8 cellular contexts compared by ENCODE assay signal in the genomic region with DNA sequence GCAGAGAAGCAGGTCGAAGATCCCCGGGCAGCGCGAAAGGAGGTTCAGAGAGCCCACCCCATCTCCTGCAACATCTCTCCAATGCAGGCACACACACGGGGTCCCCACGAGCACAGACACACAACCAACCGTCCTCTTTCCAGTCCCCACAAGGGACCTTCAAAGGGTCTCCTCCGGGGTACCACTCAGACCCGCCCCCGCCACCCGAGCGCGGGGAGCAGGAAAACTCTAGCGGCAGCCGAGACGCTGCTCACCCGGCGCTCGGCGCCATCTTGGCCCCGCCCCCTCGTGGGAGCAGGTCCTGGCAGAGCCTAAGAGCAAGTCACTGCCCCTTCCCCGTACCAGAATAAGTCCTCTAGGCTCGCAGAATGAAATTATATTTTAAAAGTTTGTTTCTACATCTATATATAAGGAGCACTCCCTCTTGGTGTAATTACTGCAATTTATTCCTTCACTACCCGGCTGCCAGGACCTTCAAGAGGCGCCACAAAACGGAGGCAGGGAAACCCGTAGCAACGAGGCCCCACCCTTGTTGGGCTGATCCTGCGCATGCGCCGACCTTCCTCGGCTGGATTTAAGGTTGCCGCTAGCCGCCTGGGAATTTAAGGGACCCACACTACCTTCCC. TPM values are rescaled to one million over a fixed set of nuclear protein-coding genes. Genes with fewer than 3 reads are reported as not detected.
A peak's percentile ranks its signal among the peaks of the same experiment; 100 is the strongest.
DNase-seq lines count a peak whose midpoint lies in the region; ATAC-seq and TF ChIP-seq lines count a peak whose summit lies in the region.

A gene with protein sequence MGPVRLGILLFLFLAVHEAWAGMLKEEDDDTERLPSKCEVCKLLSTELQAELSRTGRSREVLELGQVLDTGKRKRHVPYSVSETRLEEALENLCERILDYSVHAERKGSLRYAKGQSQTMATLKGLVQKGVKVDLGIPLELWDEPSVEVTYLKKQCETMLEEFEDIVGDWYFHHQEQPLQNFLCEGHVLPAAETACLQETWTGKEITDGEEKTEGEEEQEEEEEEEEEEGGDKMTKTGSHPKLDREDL (plus strand): TSS at position 560 of the 626 bp plus-strand sequence. CDS start 111 bp downstream, outside the sequence.
A gene (minus strand): TSS at position 284 of the 626 bp plus-strand sequence. CDS start 5,149 bp downstream, outside the sequence.

- peak within 1 kb of the TSS; percentile 94 for H3K4me3 Mint-ChIP-seq in activated naive CD4-positive, alpha-beta T cell treated with anti-CD3 and anti-CD28 coated beads, Interleukin-2, amount 50 U/mL, for 24 hours

- H3K27me3 Mint-ChIP-seq in activated naive CD4-positive, alpha-beta T cell treated with anti-CD3 and anti-CD28 coated beads, Interleukin-2, amount 50 U/mL, for 24 hours, result no peaks in the 10 kb centered on the region

- peaks cover 26% of the 10 kb centered on the region for H3K79me2 ChIP-seq in osteoblast (ENCODE audit: insufficient read depth, low read length)

- H3K9me3 ChIP-seq in osteoblast (ENCODE audit: low read depth, low read length), result no peaks in the 10 kb centered on the region
- no peaks in the 10 kb centered on the region for H3K9me3 ChIP-seq in thoracic aorta

- peak within 1 kb of the TSS; percentile 94 for H2AFZ ChIP-seq in osteoblast (ENCODE audit: low read length)

- peaks cover 32% of the 10 kb centered on the region for H3K4me1 Mint-ChIP-seq in activated naive CD4-positive, alpha-beta T cell treated with anti-CD3 and anti-CD28 coated beads, Interleukin-2, amount 50 U/mL, for 24 hours

- H3K27me3 ChIP-seq in osteoblast (ENCODE audit: insufficient read depth, low read length) (no peaks in the 10 kb centered on the region), thoracic aorta (replicated peaks; ENCODE audit: insufficient read depth) (no peaks in the 10 kb centered on the region)

- peak within 1 kb of the TSS; percentile 68 for H3K4me3 ChIP-seq in GM08714 (ENCODE audit: low read length)
- H3K4me3 ChIP-seq in osteoblast (ENCODE audit: insufficient read depth, low read length), result peak within 1 kb of the TSS; percentile 78
- H3K4me3 ChIP-seq in thoracic aorta, result peak within 1 kb of the TSS; percentile 84

- peak within 1 kb of the TSS; percentile 92 for H3K27ac ChIP-seq in osteoblast (ENCODE audit: low read depth, low read length)
- peak within 1 kb of the TSS; percentile 85 to 87 for H3K27ac ChIP-seq in thoracic aorta

- H3K4me2 ChIP-seq in osteoblast (ENCODE audit: insufficient read depth, low read length), result peak within 1 kb of the TSS; percentile 95

- no peaks in the 10 kb centered on the region for H3K9me3 Mint-ChIP-seq in activated naive CD4-positive, alpha-beta T cell treated with anti-CD3 and anti-CD28 coated beads, Interleukin-2, amount 50 U/mL, for 24 hours

- peak; percentile 97 for DNase-seq in NCI-H1092 treated with DMSO at 0.1 percent for 48 hours (lab: John Stamatoyannopoulos, UW)
- DNase-seq in glomerular endothelial cell (ENCODE audit: extremely low read depth, low read depth, low spot score), result peak; percentile 94
- peak; percentile 99 for DNase-seq in osteoblast (ENCODE audit: insufficient read length, low spot score, missing footprints)
- peak; percentile 84 for DNase-seq in thoracic aorta (ENCODE audit: low spot score)

- H4K20me1 ChIP-seq in osteoblast (ENCODE audit: insufficient read depth, low read length), result no peaks in the 10 kb centered on the region

- H3K36me3 Mint-ChIP-seq in activated naive CD4-positive, alpha-beta T cell treated with anti-CD3 and anti-CD28 coated beads, Interleukin-2, amount 50 U/mL, for 24 hours, result peaks cover 4% of the 10 kb centered on the region

- TF ChIP-seq CTCF in osteoblast (IDR thresholded peaks at IDR 0.05; ENCODE audit: extremely low read depth, low read depth, low read length) (no peak), thoracic aorta (IDR thresholded peaks at IDR 0.05) (peak; percentile 27)

- H3K36me3 ChIP-seq in osteoblast (ENCODE audit: insufficient read depth, low read length) (peaks cover 7% of the 10 kb centered on the region), thoracic aorta (no peaks in the 10 kb centered on the region)

- H3K4me1 ChIP-seq in osteoblast (ENCODE audit: insufficient read depth, low read length), result peaks cover 18% of the 10 kb centered on the region
- peaks cover 11 to 16% of the 10 kb centered on the region in 2 donors for H3K4me1 ChIP-seq in thoracic aorta (ENCODE audit: control insufficient read depth in 1 of 2, low read depth in 2 of 2)

- peak within 1 kb of the TSS; percentile 100 for H3K27ac Mint-ChIP-seq in activated naive CD4-positive, alpha-beta T cell treated with anti-CD3 and anti-CD28 coated beads, Interleukin-2, amount 50 U/mL, for 24 hours

- peak; percentile 66 for ATAC-seq in HG02571 (IDR thresholded peaks at IDR 0.05; ENCODE audit: unreplicated experiment)
- ATAC-seq in SK-N-SH treated with all-trans-retinoic acid at 6 μM for 48 hours, result peak; percentile 85
- peak; percentile 93 for ATAC-seq in thoracic aorta (ENCODE audit: insufficient number of reproducible peaks, low FRiP score, low read depth)

TF ChIP-seq in SK-N-SH treated with all-trans-retinoic acid at 6 μM for 48 hours, 23 proteins besides CTCF, POLR2A, EP300 and RAD21:
- TF ChIP-seq, protein P1, sequence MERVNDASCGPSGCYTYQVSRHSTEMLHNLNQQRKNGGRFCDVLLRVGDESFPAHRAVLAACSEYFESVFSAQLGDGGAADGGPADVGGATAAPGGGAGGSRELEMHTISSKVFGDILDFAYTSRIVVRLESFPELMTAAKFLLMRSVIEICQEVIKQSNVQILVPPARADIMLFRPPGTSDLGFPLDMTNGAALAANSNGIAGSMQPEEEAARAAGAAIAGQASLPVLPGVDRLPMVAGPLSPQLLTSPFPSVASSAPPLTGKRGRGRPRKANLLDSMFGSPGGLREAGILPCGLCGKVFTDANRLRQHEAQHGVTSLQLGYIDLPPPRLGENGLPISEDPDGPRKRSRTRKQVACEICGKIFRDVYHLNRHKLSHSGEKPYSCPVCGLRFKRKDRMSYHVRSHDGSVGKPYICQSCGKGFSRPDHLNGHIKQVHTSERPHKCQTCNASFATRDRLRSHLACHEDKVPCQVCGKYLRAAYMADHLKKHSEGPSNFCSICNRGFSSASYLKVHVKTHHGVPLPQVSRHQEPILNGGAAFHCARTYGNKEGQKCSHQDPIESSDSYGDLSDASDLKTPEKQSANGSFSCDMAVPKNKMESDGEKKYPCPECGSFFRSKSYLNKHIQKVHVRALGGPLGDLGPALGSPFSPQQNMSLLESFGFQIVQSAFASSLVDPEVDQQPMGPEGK (CRISPR knock-in tag; IDR thresholded peaks at IDR 0.05; ENCODE audit: borderline replicate concordance), result peak; percentile 13; the same call in 1 of the 2 replicates
- TF ChIP-seq, protein P2, sequence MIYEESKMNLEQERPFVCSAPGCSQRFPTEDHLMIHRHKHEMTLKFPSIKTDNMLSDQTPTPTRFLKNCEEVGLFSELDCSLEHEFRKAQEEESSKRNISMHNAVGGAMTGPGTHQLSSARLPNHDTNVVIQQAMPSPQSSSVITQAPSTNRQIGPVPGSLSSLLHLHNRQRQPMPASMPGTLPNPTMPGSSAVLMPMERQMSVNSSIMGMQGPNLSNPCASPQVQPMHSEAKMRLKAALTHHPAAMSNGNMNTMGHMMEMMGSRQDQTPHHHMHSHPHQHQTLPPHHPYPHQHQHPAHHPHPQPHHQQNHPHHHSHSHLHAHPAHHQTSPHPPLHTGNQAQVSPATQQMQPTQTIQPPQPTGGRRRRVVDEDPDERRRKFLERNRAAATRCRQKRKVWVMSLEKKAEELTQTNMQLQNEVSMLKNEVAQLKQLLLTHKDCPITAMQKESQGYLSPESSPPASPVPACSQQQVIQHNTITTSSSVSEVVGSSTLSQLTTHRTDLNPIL (CRISPR knock-in tag; IDR thresholded peaks at IDR 0.05; ENCODE audit: low read depth), result no peak
- 0 out of 2 replicates have a peak, but pooled peaks have one; percentile 50 for TF ChIP-seq CSDC2 (CRISPR knock-in tag; IDR thresholded peaks at IDR 0.05)
- TF ChIP-seq RARB (CRISPR knock-in tag; IDR thresholded peaks at IDR 0.05), result no peak
- no peak for TF ChIP-seq ZFP3 (CRISPR knock-in tag; IDR thresholded peaks at IDR 0.05)
- no peak for TF ChIP-seq SNAI2 (CRISPR knock-in tag; IDR thresholded peaks at IDR 0.05)
- TF ChIP-seq ZNF565 (CRISPR knock-in tag; conservative IDR thresholded peaks at IDR 0.05; ENCODE audit: low read depth), result no peak
- no peak for TF ChIP-seq ZC3H10 (CRISPR knock-in tag; IDR thresholded peaks at IDR 0.05)
- TF ChIP-seq BACH2 (CRISPR knock-in tag; IDR thresholded peaks at IDR 0.05; ENCODE audit: borderline replicate concordance), result no peak
- no peak for TF ChIP-seq PPARA (CRISPR knock-in tag; IDR thresholded peaks at IDR 0.05; ENCODE audit: borderline replicate concordance)
- TF ChIP-seq, protein P3, sequence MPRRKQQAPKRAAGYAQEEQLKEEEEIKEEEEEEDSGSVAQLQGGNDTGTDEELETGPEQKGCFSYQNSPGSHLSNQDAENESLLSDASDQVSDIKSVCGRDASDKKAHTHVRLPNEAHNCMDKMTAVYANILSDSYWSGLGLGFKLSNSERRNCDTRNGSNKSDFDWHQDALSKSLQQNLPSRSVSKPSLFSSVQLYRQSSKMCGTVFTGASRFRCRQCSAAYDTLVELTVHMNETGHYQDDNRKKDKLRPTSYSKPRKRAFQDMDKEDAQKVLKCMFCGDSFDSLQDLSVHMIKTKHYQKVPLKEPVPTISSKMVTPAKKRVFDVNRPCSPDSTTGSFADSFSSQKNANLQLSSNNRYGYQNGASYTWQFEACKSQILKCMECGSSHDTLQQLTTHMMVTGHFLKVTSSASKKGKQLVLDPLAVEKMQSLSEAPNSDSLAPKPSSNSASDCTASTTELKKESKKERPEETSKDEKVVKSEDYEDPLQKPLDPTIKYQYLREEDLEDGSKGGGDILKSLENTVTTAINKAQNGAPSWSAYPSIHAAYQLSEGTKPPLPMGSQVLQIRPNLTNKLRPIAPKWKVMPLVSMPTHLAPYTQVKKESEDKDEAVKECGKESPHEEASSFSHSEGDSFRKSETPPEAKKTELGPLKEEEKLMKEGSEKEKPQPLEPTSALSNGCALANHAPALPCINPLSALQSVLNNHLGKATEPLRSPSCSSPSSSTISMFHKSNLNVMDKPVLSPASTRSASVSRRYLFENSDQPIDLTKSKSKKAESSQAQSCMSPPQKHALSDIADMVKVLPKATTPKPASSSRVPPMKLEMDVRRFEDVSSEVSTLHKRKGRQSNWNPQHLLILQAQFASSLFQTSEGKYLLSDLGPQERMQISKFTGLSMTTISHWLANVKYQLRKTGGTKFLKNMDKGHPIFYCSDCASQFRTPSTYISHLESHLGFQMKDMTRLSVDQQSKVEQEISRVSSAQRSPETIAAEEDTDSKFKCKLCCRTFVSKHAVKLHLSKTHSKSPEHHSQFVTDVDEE (CRISPR knock-in tag; IDR thresholded peaks at IDR 0.05), result no peak
- TF ChIP-seq TCF4 (CRISPR knock-in tag; IDR thresholded peaks at IDR 0.05; ENCODE audit: borderline replicate concordance), result no peak
- TF ChIP-seq ZFP30 (CRISPR knock-in tag; IDR thresholded peaks at IDR 0.05), result no peak

RNA-seq across cellular contexts. Expression of the first gene that starts in this region (rescaled TPM):
- total RNA-seq in glomerular endothelial cell, result 23.6 and 37.9 TPM in 2 replicates
- 24.2 and 25.0 TPM in 2 replicates for total RNA-seq in osteoblast
- 10 to 100 TPM; 12.6 to 13.7 TPM for total RNA-seq in thoracic aorta

RNA-seq across cellular contexts. Expression of the second gene that starts in this region (rescaled TPM):
- 49.8 and 71.4 TPM in 2 replicates for total RNA-seq in glomerular endothelial cell
- 33.3 and 36.2 TPM in 2 replicates for total RNA-seq in osteoblast
- 10 to 100 TPM; 48.0 to 72.8 TPM for total RNA-seq in thoracic aorta

Comparison
In these comparisons a context has a peak if more than half of its experiments do, and no peak if none do; other contexts are left out.
1. Peak in every context shown above with its lines: DNase-seq, ATAC-seq, H3K4me3 ChIP-seq and H3K27ac ChIP-seq.